Comparison of ENCODE assay signal across 25 cellular contexts in genomic region chr1:41830711-41831110, GRCh38.
"Had no signal": no experiment of that assay in that cellular context is flagged by ENCODE, and none has a peak within 500 bp of the region (broad histone marks: within the 10 kb centered on the region; RNA-seq: fewer than 3 reads in every experiment).

No MANE protein-coding gene starts in this region.

- H3K4me3 ChIP-seq: adrenal gland, breast epithelium, thoracic aorta, upper lobe of left lung had no signal

- H3K9me3 Mint-ChIP-seq: activated T-helper 17 cell treated with anti-CD3 and anti-CD28 coated beads, Interleukin-2, amount 50 U/mL, for 72 hours; endodermal cell; nephron progenitor cell; stimulated activated naive B cell treated with anti-CD40 and anti-IgM and Interleukin-4, amounts not matched to agents 10 μg/mL and 1 μg/mL and 100 μg/mL, for 72 hours; T-helper 2 cell treated with Interferon-gamma antibody and Interleukin-4, amounts not matched to agents 5 μg/mL and 100 μg/mL, for 36 hours had no signal

- H3K4me1 Mint-ChIP-seq: activated T-helper 17 cell treated with anti-CD3 and anti-CD28 coated beads, Interleukin-2, amount 50 U/mL, for 72 hours; nephron progenitor cell; stimulated activated naive B cell treated with anti-CD40 and anti-IgM and Interleukin-4, amounts not matched to agents 10 μg/mL and 1 μg/mL and 100 μg/mL, for 72 hours had no signal

- DNase-seq: activated CD4-positive, alpha-beta T cell treated with anti-CD3 and anti-CD28 coated beads for 1 hour; activated CD4-positive, alpha-beta T cell treated with anti-CD3 and anti-CD28 coated beads, Interleukin-2, amount 50 U/mL, for 1 hour; activated CD8-positive, alpha-beta T cell treated with anti-CD3 and anti-CD28 coated beads, Interleukin-2, amount 10 ng/mL, durations not matched to agents 7 days and 5 days; activated T-cell treated with anti-CD3 and anti-CD28 coated beads, Interleukin-2, amount 50 U/mL, for 1 hour; adrenal gland; cerebellar nuclear complex; cortex of kidney; endodermal cell; foreskin keratinocyte; hippocampal formation; kidney glomerular epithelial cell; nephron progenitor cell; posterior cingulate gyrus; small intestine; stimulated activated CD4-positive, alpha-beta T cell treated with anti-CD3 and anti-CD28 coated beads, Interleukin-2, amount 100 ng/mL, for 24 hours; stimulated activated CD8-positive, alpha-beta memory T cell treated with anti-CD3 and anti-CD28 coated beads, Interleukin-4, amount 100 ng/mL, for 48 hours; stimulated activated naive B cell treated with anti-CD40 and anti-IgM and Interleukin-4, amounts not matched to agents 10 μg/mL and 1 μg/mL and 100 μg/mL, for 72 hours; upper lobe of left lung had no signal

- H3K27ac Mint-ChIP-seq: activated CD8-positive, alpha-beta T cell treated with anti-CD3 and anti-CD28 coated beads, Interleukin-2, amount 10 ng/mL, durations not matched to agents 7 days and 5 days; activated naive CD8-positive, alpha-beta T cell; activated T-helper 17 cell treated with anti-CD3 and anti-CD28 coated beads, Interleukin-2, amount 50 U/mL, for 72 hours; endodermal cell; nephron progenitor cell; stimulated activated naive B cell treated with anti-CD40 and anti-IgM and Interleukin-4, amounts not matched to agents 10 μg/mL and 1 μg/mL and 100 μg/mL, for 72 hours; T-helper 2 cell treated with Interferon-gamma antibody and Interleukin-4, amounts not matched to agents 5 μg/mL and 100 μg/mL, for 36 hours had no signal

- ATAC-seq: activated CD8-positive, alpha-beta T cell treated with anti-CD3 and anti-CD28 coated beads, Interleukin-2, amount 10 ng/mL, durations not matched to agents 7 days and 5 days; activated T-helper 17 cell treated with anti-CD3 and anti-CD28 coated beads, Interleukin-2, amount 50 U/mL, for 72 hours; foreskin keratinocyte; sciatic nerve; SK-N-SH treated with all-trans-retinoic acid at 6 μM for 48 hours; stimulated activated naive B cell treated with anti-CD40 and anti-IgM and Interleukin-4, amounts not matched to agents 10 μg/mL and 1 μg/mL and 100 μg/mL, for 72 hours had no signal

- H3K36me3 Mint-ChIP-seq: activated naive CD8-positive, alpha-beta T cell; stimulated activated naive B cell treated with anti-CD40 and anti-IgM and Interleukin-4, amounts not matched to agents 10 μg/mL and 1 μg/mL and 100 μg/mL, for 72 hours had no signal

- H3K4me3 Mint-ChIP-seq: activated CD8-positive, alpha-beta T cell treated with anti-CD3 and anti-CD28 coated beads, Interleukin-2, amount 10 ng/mL, durations not matched to agents 7 days and 5 days; activated naive CD8-positive, alpha-beta T cell; activated T-helper 17 cell treated with anti-CD3 and anti-CD28 coated beads, Interleukin-2, amount 50 U/mL, for 72 hours; endodermal cell; nephron progenitor cell; stimulated activated naive B cell treated with anti-CD40 and anti-IgM and Interleukin-4, amounts not matched to agents 10 μg/mL and 1 μg/mL and 100 μg/mL, for 72 hours; T-helper 2 cell treated with Interferon-gamma antibody and Interleukin-4, amounts not matched to agents 5 μg/mL and 100 μg/mL, for 36 hours had no signal

- H3K27me3 Mint-ChIP-seq: activated naive CD8-positive, alpha-beta T cell; activated T-helper 17 cell treated with anti-CD3 and anti-CD28 coated beads, Interleukin-2, amount 50 U/mL, for 72 hours; stimulated activated naive B cell treated with anti-CD40 and anti-IgM and Interleukin-4, amounts not matched to agents 10 μg/mL and 1 μg/mL and 100 μg/mL, for 72 hours had no signal
